In the genomic region with DNA sequence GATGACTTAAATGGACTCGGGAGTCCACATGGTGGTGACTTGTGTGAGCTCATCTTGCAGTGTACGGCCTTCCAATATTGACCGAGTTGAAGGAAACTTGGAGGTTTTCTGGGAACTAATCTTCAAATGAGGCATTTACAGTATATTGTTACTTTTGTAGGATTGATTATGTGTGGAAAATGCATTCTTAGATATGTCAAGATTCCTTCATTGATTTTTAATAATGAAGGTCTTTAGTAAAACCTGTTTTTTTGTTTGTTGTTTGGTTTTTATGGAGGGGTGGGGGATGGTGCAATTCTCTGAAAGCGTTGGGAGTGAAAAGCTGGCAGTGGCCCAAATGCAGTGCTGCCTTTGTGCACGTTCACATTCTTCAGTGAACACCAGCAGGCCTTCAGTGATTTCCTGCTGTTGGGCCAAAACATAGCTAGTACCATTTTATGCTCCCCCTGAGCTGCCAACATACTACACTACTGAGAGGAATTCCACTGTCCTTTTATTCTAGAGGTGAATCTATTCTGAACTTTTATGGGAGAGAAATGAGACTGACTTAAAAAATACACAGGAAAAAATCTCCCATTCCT, we compare ENCODE assay signal across 11 cellular contexts. TPM values are rescaled to one million over a fixed set of nuclear protein-coding genes. Genes with fewer than 3 reads are reported as not detected.
DNase-seq lines count a peak whose midpoint lies in the region; FAIRE-seq and TF ChIP-seq lines count a peak whose summit lies in the region.
"Had no signal": no experiment of that assay in that cellular context is flagged by ENCODE, and none has a peak within 500 bp of the region (broad histone marks: within the 10 kb centered on the region; RNA-seq: fewer than 3 reads in every experiment).

No MANE protein-coding gene starts in this region.

- H3K4me3 ChIP-seq in HEK293 (ENCODE audit: low read depth, low read length), result no peak overlapping the region
- H3K4me3 ChIP-seq in astrocyte (ENCODE audit: insufficient read depth, low read depth, low read length), result no peak overlapping the region
- no peak overlapping the region for H3K4me3 ChIP-seq in hepatocyte
- H3K4me3 ChIP-seq in mesendoderm (ENCODE audit: low read length), result no peak overlapping the region

- H3K79me1 ChIP-seq in mesendoderm (ENCODE audit: low read length), result peaks cover 30% of the 10 kb centered on the region

- H3K36me3 Mint-ChIP-seq in astrocyte (ENCODE audit: low read depth, unreplicated experiment), result no peaks in the 10 kb centered on the region

- no peaks in the 10 kb centered on the region for H3K27me3 ChIP-seq in astrocyte (ENCODE audit: insufficient read depth, low read length)
- no peaks in the 10 kb centered on the region for H3K27me3 ChIP-seq in hepatocyte
- no peaks in the 10 kb centered on the region for H3K27me3 ChIP-seq in mesendoderm (ENCODE audit: insufficient read depth, low read length, poor library complexity)

- H2BK120ac ChIP-seq in mesendoderm (ENCODE audit: low read depth, low read length), result no peak overlapping the region

- no peak overlapping the region for H3K4ac ChIP-seq in mesendoderm (ENCODE audit: low read depth, low read length)

- H3K4me3 Mint-ChIP-seq in astrocyte (ENCODE audit: unreplicated experiment), result no peak overlapping the region

- TF ChIP-seq CTCF in 22Rv1 (IDR thresholded peaks at IDR 0.05) (no peak), HEK293 (tag by site-specific recombination; IDR thresholded peaks at IDR 0.05) (no peak), astrocyte (IDR thresholded peaks at IDR 0.05; ENCODE audit: insufficient read depth, low read depth, low read length) (no peak), hepatocyte (IDR thresholded peaks at IDR 0.05; ENCODE audit: poor library complexity) (no peak)

- no peak overlapping the region for H2BK15ac ChIP-seq in mesendoderm (replicated peaks; ENCODE audit: low read depth)

- H3K4me1 ChIP-seq in HEK293 (ENCODE audit: control insufficient read depth, insufficient read depth, low read length) (peaks cover 20% of the 10 kb centered on the region), astrocyte (ENCODE audit: insufficient read depth, low read length) (peaks cover 9% of the 10 kb centered on the region), hepatocyte (ENCODE audit: insufficient read depth) (peaks cover 20% of the 10 kb centered on the region), mesendoderm (ENCODE audit: control insufficient read depth, low read depth, low read length) (peaks cover 4% of the 10 kb centered on the region)

- H3K27ac ChIP-seq in 22Rv1 (peak overlapping the region; percentile 50), HEK293 (ENCODE audit: extremely low read depth, low read depth, low read length) (no peak overlapping the region), astrocyte (ENCODE audit: low read depth, low read length) (no peak overlapping the region), hepatocyte (no peak overlapping the region), mesendoderm (ENCODE audit: low read depth, low read length) (no peak overlapping the region)
- H3K27ac ChIP-seq: HL-60 had no signal

- H4K20me1 ChIP-seq in astrocyte (ENCODE audit: insufficient read depth, low read length), result peaks cover 88% of the 10 kb centered on the region
- peaks cover 12% of the 10 kb centered on the region for H4K20me1 ChIP-seq in hepatocyte (ENCODE audit: insufficient read depth, poor library complexity, severe bottlenecking)

- CTCF ChIA-PET in HEK293 (lab: Yijun Ruan, JAX), result interaction anchor here (0.6 to 1.2 kb wide), 3 partner anchors 66 to 147 kb away, joined by 3 to 4 read pairs (median 3); no protein-coding TSS in a partner anchor

- peaks cover 37% of the 10 kb centered on the region for H3K4me1 Mint-ChIP-seq in astrocyte (ENCODE audit: low read depth, unreplicated experiment)

- no peaks in the 10 kb centered on the region for H3K9me2 ChIP-seq in hepatocyte (replicated peaks; ENCODE audit: insufficient read depth)

- H2AK5ac ChIP-seq in mesendoderm (ENCODE audit: low read length), result no peak overlapping the region

- H2AFZ ChIP-seq in astrocyte (ENCODE audit: low read depth, low read length) (no peak overlapping the region), hepatocyte (no peak overlapping the region)

- H3K36me3 ChIP-seq in HEK293 (ENCODE audit: control insufficient read depth in 2 of 2, insufficient read depth in 1 of 2, low read length in 2 of 2), result no peaks in the 10 kb centered on the region
- no peaks in the 10 kb centered on the region for H3K36me3 ChIP-seq in astrocyte (ENCODE audit: insufficient read depth, low read length)
- no peaks in the 10 kb centered on the region for H3K36me3 ChIP-seq in hepatocyte (replicated peaks; ENCODE audit: insufficient read depth, low read depth)
- no peaks in the 10 kb centered on the region for H3K36me3 ChIP-seq in mesendoderm (ENCODE audit: control insufficient read depth, insufficient read depth, low read length)

- peaks cover 5% of the 10 kb centered on the region for H3K9me3 Mint-ChIP-seq in astrocyte (ENCODE audit: unreplicated experiment)

- H2BK5ac ChIP-seq in mesendoderm (ENCODE audit: low read length), result no peak overlapping the region

- FAIRE-seq in astrocyte (lab: Jason Lieb, UNC), result no peak

- 61% methylated on average over 5 of the region's 5 CpGs for WGBS in hepatocyte (ENCODE audit: low lambda C conversion rate, missing lambda C conversion rate)
- no CpG with 5 or more reads among the region's 5 CpGs for WGBS in mesendoderm (ENCODE audit: extremely low coverage, insufficient coverage, low lambda C conversion rate)

- no peak overlapping the region for H3K56ac ChIP-seq in mesendoderm (ENCODE audit: low read length)

- no peak overlapping the region for H3K9ac ChIP-seq in astrocyte (ENCODE audit: low read length)
- H3K9ac ChIP-seq in mesendoderm (ENCODE audit: low read length), result no peak overlapping the region

- POLR2A ChIA-PET in HEK293 (lab: Yijun Ruan, JAX), result no interaction called here

- H3K79me2 ChIP-seq in astrocyte (ENCODE audit: insufficient read depth, low read length) (peaks cover 99% of the 10 kb centered on the region), hepatocyte (peaks cover 100% of the 10 kb centered on the region), mesendoderm (ENCODE audit: control insufficient read depth, insufficient read depth, low read length) (peaks cover 46% of the 10 kb centered on the region)

- H3K4me2 ChIP-seq in astrocyte (ENCODE audit: low read length), result peak overlapping the region; percentile 23
- no peak overlapping the region for H3K4me2 ChIP-seq in hepatocyte
- H3K4me2 ChIP-seq in mesendoderm (ENCODE audit: low read length), result no peak overlapping the region

- no peaks in the 10 kb centered on the region for H3K9me3 ChIP-seq in HEK293 (ENCODE audit: control insufficient read depth, insufficient read depth, low read depth, low read length)
- H3K9me3 ChIP-seq in astrocyte (ENCODE audit: insufficient read depth, low read depth, low read length), result peaks cover 4% of the 10 kb centered on the region
- H3K9me3 ChIP-seq in hepatocyte (ENCODE audit: low read depth), result no peaks in the 10 kb centered on the region

- H3K23ac ChIP-seq in mesendoderm (ENCODE audit: low read length), result no peak overlapping the region

- no peak overlapping the region for H4K5ac ChIP-seq in mesendoderm (ENCODE audit: low read length)

- H4K8ac ChIP-seq in mesendoderm (ENCODE audit: low read depth, low read length), result no peak overlapping the region

- H3K18ac ChIP-seq in mesendoderm (ENCODE audit: low read length), result no peak overlapping the region

- no peaks in the 10 kb centered on the region for H3K27me3 Mint-ChIP-seq in astrocyte (ENCODE audit: low read depth, unreplicated experiment)

- peak overlapping the region; percentile 77 for H3K27ac Mint-ChIP-seq in astrocyte (ENCODE audit: unreplicated experiment)

- DNase-seq in astrocyte (ENCODE audit: low read depth) (no peak), hepatocyte (ENCODE audit: low spot score) (peak; percentile 43), KG1 (lab: John Stamatoyannopoulos, UW) (no peak), mesendoderm (no peak), iPS-NIHi7 (ENCODE audit: extremely low spot score) (no peak)
- DNase-seq in stimulated activated CD4-positive, alpha-beta T cell treated with anti-CD3 and anti-CD28 coated beads, Interleukin-12 subunit alpha, Interleukin-12 subunit beta, amount 100 ng/mL, for 4 hours, result no peak
- DNase-seq: NCI-H524, T-helper 9 cell had no signal

TF ChIP-seq in HEK293, 187 proteins besides CTCF, POLR2A, EP300 and RAD21:
- TF ChIP-seq ZNF747 (tag by site-specific recombination; IDR thresholded peaks at IDR 0.05) (no peak), MZF1 (tag by site-specific recombination; IDR thresholded peaks at IDR 0.05; ENCODE audit: borderline replicate concordance) (peak; percentile 51; the same call in 1 of the 2 replicates), ZNF521 (tag by site-specific recombination; IDR thresholded peaks at IDR 0.05) (no peak), FEZF1 (tag by site-specific recombination; IDR thresholded peaks at IDR 0.05) (peak; percentile 60), ZIC2 (tag by site-specific recombination; IDR thresholded peaks at IDR 0.05) (peak; percentile 48)
- TF ChIP-seq, protein P1, sequence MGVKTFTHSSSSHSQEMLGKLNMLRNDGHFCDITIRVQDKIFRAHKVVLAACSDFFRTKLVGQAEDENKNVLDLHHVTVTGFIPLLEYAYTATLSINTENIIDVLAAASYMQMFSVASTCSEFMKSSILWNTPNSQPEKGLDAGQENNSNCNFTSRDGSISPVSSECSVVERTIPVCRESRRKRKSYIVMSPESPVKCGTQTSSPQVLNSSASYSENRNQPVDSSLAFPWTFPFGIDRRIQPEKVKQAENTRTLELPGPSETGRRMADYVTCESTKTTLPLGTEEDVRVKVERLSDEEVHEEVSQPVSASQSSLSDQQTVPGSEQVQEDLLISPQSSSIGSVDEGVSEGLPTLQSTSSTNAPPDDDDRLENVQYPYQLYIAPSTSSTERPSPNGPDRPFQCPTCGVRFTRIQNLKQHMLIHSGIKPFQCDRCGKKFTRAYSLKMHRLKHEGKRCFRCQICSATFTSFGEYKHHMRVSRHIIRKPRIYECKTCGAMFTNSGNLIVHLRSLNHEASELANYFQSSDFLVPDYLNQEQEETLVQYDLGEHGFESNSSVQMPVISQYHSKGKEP (tag by site-specific recombination; IDR thresholded peaks at IDR 0.05), result peak; percentile 64

RNA-seq across cellular contexts. Expression of a gene that starts 50.4 kb away (rescaled TPM):
- total RNA-seq in astrocyte, result 85.9 and 89.4 TPM in 2 replicates
- total RNA-seq in hepatocyte, result 51.1 and 51.5 TPM in 2 replicates
- 51.3 and 55.8 TPM in 2 replicates for polyA plus RNA-seq in hepatocyte
- polyA plus RNA-seq in mesendoderm (2013, experiment 1 of 2), result 36.6 TPM
- polyA plus RNA-seq in mesendoderm (2013, experiment 2 of 2), result 36.9 TPM
